8 cellular contexts compared by ENCODE assay signal in the genomic region with DNA sequence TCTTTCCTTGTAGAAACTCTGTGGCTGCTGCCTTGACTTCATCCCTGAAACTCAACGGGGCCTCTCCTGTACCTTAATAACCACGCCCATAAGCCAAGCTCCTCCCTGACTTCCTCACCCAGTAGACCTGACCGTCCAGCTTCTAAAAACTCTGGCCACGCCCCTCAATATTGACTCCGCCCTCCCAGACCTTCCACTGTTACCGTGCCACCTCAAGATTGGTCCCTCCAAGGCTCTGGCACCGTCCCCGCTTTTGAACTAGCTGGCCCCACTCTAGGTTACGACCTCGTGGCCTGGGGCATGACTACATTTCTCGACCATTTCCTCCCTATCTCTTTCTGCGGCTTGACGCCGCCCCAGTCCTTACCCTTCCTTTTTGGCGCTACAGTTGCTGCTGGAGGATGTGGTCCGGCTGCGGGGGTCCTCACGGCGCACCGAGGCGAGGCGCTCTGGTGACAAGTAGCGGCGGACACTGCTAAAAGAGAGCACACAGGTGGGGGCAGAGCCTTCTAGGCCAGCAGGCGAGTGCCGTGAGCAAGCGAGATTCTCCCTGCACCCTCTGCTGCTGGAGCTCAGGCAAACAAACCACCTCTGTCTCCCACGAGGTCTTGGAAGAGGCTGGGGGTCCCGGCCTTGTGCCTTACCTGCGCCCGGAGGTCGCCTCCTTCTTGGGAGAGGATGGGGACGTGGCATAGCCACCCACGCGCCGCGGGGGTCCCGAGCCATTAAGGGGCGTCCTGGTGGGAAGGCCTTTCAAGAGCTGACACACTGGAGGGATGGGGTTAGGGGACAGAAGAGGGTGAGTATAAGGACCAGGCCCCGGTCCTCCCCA. TPM values are rescaled to one million over a fixed set of nuclear protein-coding genes. Genes with fewer than 3 reads are reported as not detected.
DNase-seq lines count a peak whose midpoint lies in the region; ATAC-seq, FAIRE-seq and TF ChIP-seq lines count a peak whose summit lies in the region.

No MANE protein-coding gene starts in this region.

- CTCF ChIA-PET in MCF 10A (lab: Yijun Ruan, JAX): interaction anchor here (0.6 to 5.3 kb wide), 45 partner anchors 9 to 297 kb away, joined by 3 to 99 read pairs (median 5); partner anchors contain the start of genes FOSB, OPA3, PPP1R13L and QPCTL

- peak; percentile 95 for DNase-seq in GM10266 (ENCODE audit: extremely low spot score)
- DNase-seq in NCI-H1436 treated with DMSO at 0.1 percent for 48 hours (lab: John Stamatoyannopoulos, UW): peak; percentile 50
- peak; percentile 99 for DNase-seq in MCF 10A (ENCODE audit: unreplicated experiment)
- peak; percentile 88 to 89 (median 88) for DNase-seq in immature natural killer cell
- DNase-seq in stimulated activated CD4-positive, alpha-beta T cell treated with anti-CD3 and anti-CD28 coated beads, Interleukin-15, amount 100 ng/mL, for 48 hours (ENCODE audit: low read depth in 2 of 2): peak; percentile 83

- POLR2A ChIA-PET in MCF 10A (lab: Yijun Ruan, JAX): interaction anchor here (0.5 to 6.2 kb wide), 39 partner anchors 10 to 566 kb away, joined by 3 to 71 read pairs (median 3); partner anchors contain the start of genes OPA3, QPCTL, RTN2 and SIX5

- H3K27ac Mint-ChIP-seq in MCF 10A (ENCODE audit: low read depth, unreplicated experiment): peak overlapping the region; percentile 90
- H3K27ac Mint-ChIP-seq in immature natural killer cell: peak overlapping the region; percentile 96 to 99 (median 98)

- TF ChIP-seq CTCF in GM10266 (IDR thresholded peaks at IDR 0.05; ENCODE audit: control insufficient read depth, insufficient read depth, low read depth, missing control alignments) (peak; percentile 7), MCF 10A (IDR thresholded peaks at IDR 0.05; ENCODE audit: unreplicated experiment) (no peak)

- peak overlapping the region; percentile 70 for H3K4me3 Mint-ChIP-seq in MCF 10A (ENCODE audit: unreplicated experiment)
- peak overlapping the region; percentile 84 to 94 (median 89) for H3K4me3 Mint-ChIP-seq in immature natural killer cell

- BruUV-seq in MCF 10A (replicated peaks; lab: Mats Ljungman, UMichigan): TSS peak; percentile 74

- H3K9me3 Mint-ChIP-seq in MCF 10A (ENCODE audit: unreplicated experiment): no peaks in the 10 kb centered on the region
- H3K9me3 Mint-ChIP-seq in immature natural killer cell: no peaks in the 10 kb centered on the region

- ATAC-seq in HG02642 (IDR thresholded peaks at IDR 0.05; ENCODE audit: poor library complexity, unreplicated experiment): peak; percentile 37
- ATAC-seq in HG03442 (IDR thresholded peaks at IDR 0.05; ENCODE audit: unreplicated experiment): no peak

- no peaks in the 10 kb centered on the region for H3K27me3 Mint-ChIP-seq in MCF 10A (ENCODE audit: insufficient read depth, unreplicated experiment)
- peaks cover 11 to 20% (median 11%) of the 10 kb centered on the region in 3 donors for H3K27me3 Mint-ChIP-seq in immature natural killer cell (ENCODE audit: low read depth in 3 of 3)

- H3K36me3 Mint-ChIP-seq in MCF 10A (ENCODE audit: insufficient read depth, unreplicated experiment) (peaks cover 19% of the 10 kb centered on the region), immature natural killer cell (peaks cover 0 to 4% (median 0%) of the 10 kb centered on the region in 3 donors)

- intact Hi-C loops in MCF 10A (cut with micrococcal nuclease): loop anchor here (1.0 to 5.0 kb wide), 7 partner anchors 27 to 203 kb away; partner anchors contain the start of gene VASP

- peak; percentile 67 for FAIRE-seq in TTC549 (lab: Jason Lieb, UNC)

- H3K4me1 Mint-ChIP-seq in MCF 10A (ENCODE audit: insufficient read depth, unreplicated experiment): peaks cover 31% of the 10 kb centered on the region
- H3K4me1 Mint-ChIP-seq in immature natural killer cell: peaks cover 59 to 60% of the 10 kb centered on the region in 2 donors

RNA-seq across cellular contexts. Expression of gene EML2, which starts 2.3 kb away (rescaled TPM):
- total RNA-seq in MCF 10A (2022): 110 and 137 TPM in 2 replicates
- polyA plus RNA-seq in immature natural killer cell: 10 to 100 TPM; 11.9 to 24.7 (median 14.2) TPM

RNA-seq across cellular contexts. Expression of gene GIPR, which starts 26.5 kb away (rescaled TPM):
- not detected in 2 replicates for total RNA-seq in MCF 10A (2022)
- under 1 TPM in 2 of 3 donors, not detected in 1; 0.18 to 0.34 TPM for polyA plus RNA-seq in immature natural killer cell

RNA-seq across cellular contexts. Expression of gene GPR4, which starts 39.5 kb away (rescaled TPM):
- total RNA-seq in MCF 10A (2022): not detected in 2 replicates
- not detected for polyA plus RNA-seq in immature natural killer cell

RNA-seq across cellular contexts. Expression of gene SNRPD2, which starts 50.3 kb away (rescaled TPM):
- total RNA-seq in MCF 10A (2022): 406 and 472 TPM in 2 replicates
- polyA plus RNA-seq in immature natural killer cell: 1,000 to 10,000 TPM in 2 of 3 donors, 100 to 1,000 TPM in 1; 754 to 1,123 (median 1,001) TPM

RNA-seq across cellular contexts. Expression of gene QPCTL, which starts 51.0 kb away (rescaled TPM):
- total RNA-seq in MCF 10A (2022): 14.9 and 17.3 TPM in 2 replicates
- polyA plus RNA-seq in immature natural killer cell: 1 to 10 TPM in 2 of 3 donors, not detected in 1; 1.8 to 2.9 TPM
